ENCODE assay signal across 1 cellular context in the genomic region with DNA sequence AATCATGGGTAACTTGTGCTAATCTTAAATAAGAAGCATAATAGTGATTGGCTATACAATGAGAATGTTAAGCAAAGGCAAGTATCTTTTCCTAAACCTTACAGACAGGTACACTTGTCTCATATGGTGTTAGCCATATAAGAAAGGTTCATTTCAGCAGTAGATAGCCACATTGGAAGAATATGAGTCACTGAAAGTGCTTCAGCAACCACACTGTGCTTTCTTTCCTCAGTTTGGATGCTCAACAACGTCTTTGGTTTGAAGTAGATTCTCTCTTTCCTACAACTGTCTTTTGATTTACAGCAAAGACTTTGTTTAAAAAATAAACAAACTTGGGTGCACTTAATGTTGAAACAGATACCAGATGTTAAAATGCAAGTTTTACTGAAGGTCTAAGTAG.
TF ChIP-seq lines count a peak whose summit lies in the region.

No MANE protein-coding gene starts in this region.

TF ChIP-seq in HepG2, 621 proteins besides CTCF, POLR2A, EP300 and RAD21 (continued from another document):
- TF ChIP-seq, protein P1, sequence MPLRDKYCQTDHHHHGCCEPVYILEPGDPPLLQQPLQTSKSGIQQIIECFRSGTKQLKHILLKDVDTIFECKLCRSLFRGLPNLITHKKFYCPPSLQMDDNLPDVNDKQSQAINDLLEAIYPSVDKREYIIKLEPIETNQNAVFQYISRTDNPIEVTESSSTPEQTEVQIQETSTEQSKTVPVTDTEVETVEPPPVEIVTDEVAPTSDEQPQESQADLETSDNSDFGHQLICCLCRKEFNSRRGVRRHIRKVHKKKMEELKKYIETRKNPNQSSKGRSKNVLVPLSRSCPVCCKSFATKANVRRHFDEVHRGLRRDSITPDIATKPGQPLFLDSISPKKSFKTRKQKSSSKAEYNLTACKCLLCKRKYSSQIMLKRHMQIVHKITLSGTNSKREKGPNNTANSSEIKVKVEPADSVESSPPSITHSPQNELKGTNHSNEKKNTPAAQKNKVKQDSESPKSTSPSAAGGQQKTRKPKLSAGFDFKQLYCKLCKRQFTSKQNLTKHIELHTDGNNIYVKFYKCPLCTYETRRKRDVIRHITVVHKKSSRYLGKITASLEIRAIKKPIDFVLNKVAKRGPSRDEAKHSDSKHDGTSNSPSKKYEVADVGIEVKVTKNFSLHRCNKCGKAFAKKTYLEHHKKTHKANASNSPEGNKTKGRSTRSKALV (CRISPR knock-in tag; IDR thresholded peaks at IDR 0.05): no peak
- TF ChIP-seq POLR2AphosphoS5 (IDR thresholded peaks at IDR 0.05; ENCODE audit: low read depth, low read length) (no peak), PHF5A (CRISPR knock-in tag; IDR thresholded peaks at IDR 0.05; ENCODE audit: low read depth, unreplicated experiment) (no peak), CEBPB (IDR thresholded peaks at IDR 0.05; ENCODE audit: borderline replicate concordance, low read depth, low read length) (no peak), XBP1 (CRISPR knock-in tag; IDR thresholded peaks at IDR 0.05) (no peak)
- TF ChIP-seq, protein P2, sequence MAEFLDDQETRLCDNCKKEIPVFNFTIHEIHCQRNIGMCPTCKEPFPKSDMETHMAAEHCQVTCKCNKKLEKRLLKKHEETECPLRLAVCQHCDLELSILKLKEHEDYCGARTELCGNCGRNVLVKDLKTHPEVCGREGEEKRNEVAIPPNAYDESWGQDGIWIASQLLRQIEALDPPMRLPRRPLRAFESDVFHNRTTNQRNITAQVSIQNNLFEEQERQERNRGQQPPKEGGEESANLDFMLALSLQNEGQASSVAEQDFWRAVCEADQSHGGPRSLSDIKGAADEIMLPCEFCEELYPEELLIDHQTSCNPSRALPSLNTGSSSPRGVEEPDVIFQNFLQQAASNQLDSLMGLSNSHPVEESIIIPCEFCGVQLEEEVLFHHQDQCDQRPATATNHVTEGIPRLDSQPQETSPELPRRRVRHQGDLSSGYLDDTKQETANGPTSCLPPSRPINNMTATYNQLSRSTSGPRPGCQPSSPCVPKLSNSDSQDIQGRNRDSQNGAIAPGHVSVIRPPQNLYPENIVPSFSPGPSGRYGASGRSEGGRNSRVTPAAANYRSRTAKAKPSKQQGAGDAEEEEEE (CRISPR knock-in tag; IDR thresholded peaks at IDR 0.05; ENCODE audit: borderline replicate concordance): no peak
- TF ChIP-seq, protein P3, sequence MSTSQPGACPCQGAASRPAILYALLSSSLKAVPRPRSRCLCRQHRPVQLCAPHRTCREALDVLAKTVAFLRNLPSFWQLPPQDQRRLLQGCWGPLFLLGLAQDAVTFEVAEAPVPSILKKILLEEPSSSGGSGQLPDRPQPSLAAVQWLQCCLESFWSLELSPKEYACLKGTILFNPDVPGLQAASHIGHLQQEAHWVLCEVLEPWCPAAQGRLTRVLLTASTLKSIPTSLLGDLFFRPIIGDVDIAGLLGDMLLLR (CRISPR knock-in tag; IDR thresholded peaks at IDR 0.05): no peak
